ENCODE assay signal across 7 cellular contexts in genomic region chr9:127966416-127967150, GRCh38. TPM values are rescaled to one million over a fixed set of nuclear protein-coding genes. Genes with fewer than 3 reads are reported as not detected.
A peak's percentile ranks its signal among the peaks of the same experiment; 100 is the strongest.
DNase-seq lines count a peak whose midpoint lies in the region; ATAC-seq and TF ChIP-seq lines count a peak whose summit lies in the region.

No MANE protein-coding gene starts in this region.

- intact Hi-C loops in esophagus squamous epithelium (cut with DNase I), result no loop called here

- H3K9ac ChIP-seq in skeletal muscle tissue (ENCODE audit: low read depth in 1 of 3, low read length in 3 of 3), result peak overlapping the region in 1 of 3 donors; percentile 38

- H3K4me3 ChIP-seq in DOHH2 (ENCODE audit: low read length), result peak overlapping the region; percentile 11; the same call in 1 of the 2 replicates
- no peak overlapping the region for H3K4me3 ChIP-seq in esophagus squamous epithelium
- H3K4me3 ChIP-seq in skeletal muscle tissue (ENCODE audit: low read length in 3 of 3), result peak overlapping the region in 1 of 3 donors; percentile 17

- H3F3A ChIP-seq in DOHH2 (ENCODE audit: control insufficient read depth, insufficient read depth), result peaks cover 2% of the 10 kb centered on the region

- H3K36me3 ChIP-seq in DOHH2 (ENCODE audit: control insufficient read depth, low read length) (peaks cover 74% of the 10 kb centered on the region), esophagus squamous epithelium (peaks cover 0 to 3% (median 0%) of the 10 kb centered on the region in 3 donors), skeletal muscle tissue (ENCODE audit: control insufficient read depth in 3 of 3, insufficient read depth in 3 of 3, low read length in 3 of 3) (no peaks in the 10 kb centered on the region)

- H3K4me2 ChIP-seq in DOHH2 (ENCODE audit: low read length), result peak overlapping the region; percentile 92

- H4K20me1 ChIP-seq in DOHH2 (ENCODE audit: control insufficient read depth, insufficient read depth, low read depth, low read length), result peaks cover 67% of the 10 kb centered on the region

- peak; percentile 75 for DNase-seq in NCI-H69 (lab: John Stamatoyannopoulos, UW)
- no peak for DNase-seq in esophagus squamous epithelium (lab: John Stamatoyannopoulos, UW)
- no peak for DNase-seq in NOMO-1 treated with DMSO at 0.1 percent for 48 hours (lab: John Stamatoyannopoulos, UW; ENCODE audit: unreplicated experiment)
- no peak for DNase-seq in OCI-M1 (lab: John Stamatoyannopoulos, UW)

- H3K9me3 ChIP-seq in DOHH2 (ENCODE audit: control insufficient read depth, insufficient read depth, low read length), result no peaks in the 10 kb centered on the region
- H3K9me3 ChIP-seq in esophagus squamous epithelium, result no peaks in the 10 kb centered on the region
- no peaks in the 10 kb centered on the region for H3K9me3 ChIP-seq in skeletal muscle tissue (ENCODE audit: control insufficient read depth in 3 of 3, low read length in 3 of 3)

- 35% methylated on average over 5 of the region's 8 CpGs for WGBS in esophagus squamous epithelium, 2 donors

- TF ChIP-seq CTCF in DOHH2 (IDR thresholded peaks at IDR 0.05; ENCODE audit: low read depth, low read length, poor library complexity, severe bottlenecking) (no peak), esophagus squamous epithelium (IDR thresholded peaks at IDR 0.05) (no peak)

- no peak for ATAC-seq in HG02884 (IDR thresholded peaks at IDR 0.05; ENCODE audit: unreplicated experiment)

- H3K4me1 ChIP-seq in DOHH2 (ENCODE audit: control insufficient read depth, low read length) (peaks cover 97% of the 10 kb centered on the region), esophagus squamous epithelium (peaks cover 88 to 100% (median 100%) of the 10 kb centered on the region in 3 donors), skeletal muscle tissue (ENCODE audit: control insufficient read depth in 3 of 3, insufficient read depth in 3 of 3, low read length in 3 of 3) (peaks cover 61 to 89% (median 68%) of the 10 kb centered on the region in 3 donors)

- no peak for TF ChIP-seq POLR2A in esophagus squamous epithelium (IDR thresholded peaks at IDR 0.05)

- H3K9me2 ChIP-seq in DOHH2 (replicated peaks; ENCODE audit: control insufficient read depth, low read length), result no peaks in the 10 kb centered on the region

- H3K27me3 ChIP-seq in DOHH2 (ENCODE audit: control insufficient read depth, low read length) (no peaks in the 10 kb centered on the region), esophagus squamous epithelium (no peaks in the 10 kb centered on the region), skeletal muscle tissue (ENCODE audit: control insufficient read depth in 3 of 3, insufficient read depth in 3 of 3, low read length in 3 of 3) (no peaks in the 10 kb centered on the region)

- peaks cover 100% of the 10 kb centered on the region for H3K79me2 ChIP-seq in DOHH2 (ENCODE audit: control insufficient read depth, low read length)

- H3K27ac ChIP-seq in DOHH2 (ENCODE audit: low read depth, low read length) (0 out of 2 replicates have a peak overlapping the region, but pooled peaks have one; percentile 9), esophagus squamous epithelium (peak overlapping the region; percentile 94 to 99 (median 96)), skeletal muscle tissue (ENCODE audit: low read depth, low read length) (peak overlapping the region; percentile 83)

RNA-seq across cellular contexts. Expression of gene EEIG1, which starts 14.2 kb away (rescaled TPM):
- total RNA-seq in esophagus squamous epithelium, result 10 to 100 TPM; 16.9 to 65.0 (median 24.0) TPM
- 8.9 TPM for total RNA-seq in skeletal muscle tissue

RNA-seq across cellular contexts. Expression of gene DPM2, which starts 28.9 kb away (rescaled TPM):
- total RNA-seq in esophagus squamous epithelium (10 to 100 TPM; 12.5 to 18.5 (median 15.7) TPM), skeletal muscle tissue (7.3 TPM)

RNA-seq across cellular contexts. Expression of gene PIP5KL1, which starts 36.0 kb away (rescaled TPM):
- 1 to 10 TPM in 3 of 4 donors, not detected in 1; 3.1 to 4.6 (median 3.6) TPM for total RNA-seq in esophagus squamous epithelium
- total RNA-seq in skeletal muscle tissue, result not detected

RNA-seq across cellular contexts. Expression of gene ST6GALNAC4, which starts 49.7 kb away (rescaled TPM):
- total RNA-seq in esophagus squamous epithelium (10 to 100 TPM; 12.5 to 33.0 (median 23.8) TPM), skeletal muscle tissue (23.5 TPM)

Comparison
In these comparisons a context has a peak if more than half of its experiments do, and no peak if none do; other contexts are left out.
1. H3K27ac ChIP-seq: peak in every context shown above with its lines; median percentile 96 in esophagus squamous epithelium; 83 in skeletal muscle tissue; 9 in DOHH2.